ENCODE assay signal across 11 cellular contexts in the genomic region with DNA sequence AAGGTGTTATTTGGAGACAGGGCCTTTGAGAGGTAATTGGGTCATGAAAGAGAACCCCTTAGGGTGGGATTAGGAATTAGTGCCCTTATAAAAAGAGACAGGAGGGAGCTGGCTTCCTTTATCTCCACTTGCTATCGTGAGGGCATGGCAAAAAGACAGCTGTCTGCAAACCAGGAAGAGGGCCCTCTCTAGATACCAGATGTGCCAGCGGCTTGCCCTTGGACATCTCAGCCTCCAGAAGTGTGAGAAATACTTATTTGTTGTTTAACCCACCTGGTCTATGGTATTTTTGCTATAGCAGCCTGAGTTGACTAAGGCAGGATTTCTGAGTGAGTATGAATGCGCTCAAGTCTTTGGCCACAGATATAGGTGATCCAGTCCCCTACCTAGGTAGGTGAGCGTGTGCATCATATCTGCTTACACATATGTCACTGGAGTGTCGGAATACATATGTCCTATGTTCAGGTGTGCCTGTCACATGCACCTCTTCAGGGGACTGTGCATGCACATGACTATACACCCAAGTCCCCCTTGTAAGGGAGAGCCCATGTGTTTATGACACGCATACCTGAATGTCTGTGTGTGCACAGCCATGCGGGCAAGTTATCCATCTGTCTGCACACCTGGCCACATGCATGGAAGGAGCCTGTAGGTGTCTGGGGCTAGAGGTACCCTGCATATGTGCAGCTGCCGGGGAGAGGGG. TPM values are rescaled to one million over a fixed set of nuclear protein-coding genes. Genes with fewer than 3 reads are reported as not detected.
A peak's percentile ranks its signal among the peaks of the same experiment; 100 is the strongest.
DNase-seq lines count a peak whose midpoint lies in the region; ATAC-seq, FAIRE-seq and TF ChIP-seq lines count a peak whose summit lies in the region.
"Had no signal": no experiment of that assay in that cellular context is flagged by ENCODE, and none has a peak within 500 bp of the region (broad histone marks: within the 10 kb centered on the region; RNA-seq: fewer than 3 reads in every experiment).

No MANE protein-coding gene starts in this region.

- H3K9me3 ChIP-seq in liver (ENCODE audit: control insufficient read depth in 4 of 4, low read length in 3 of 4) (no peaks in the 10 kb centered on the region), HepG2 (ENCODE audit: low read length) (no peaks in the 10 kb centered on the region), PC-3 (ENCODE audit: low read length) (no peaks in the 10 kb centered on the region), duodenal mucosa (ENCODE audit: control insufficient read depth in 1 of 2, low read length in 2 of 2) (no peaks in the 10 kb centered on the region), upper lobe of left lung (no peaks in the 10 kb centered on the region)
- H3K9me3 ChIP-seq: testis had no signal

- TF ChIP-seq POLR2A in HepG2 (IDR thresholded peaks at IDR 0.05; ENCODE audit: insufficient read depth in 1 of 2, low read depth in 2 of 2, low read length in 2 of 2), result no peak
- TF ChIP-seq POLR2A in upper lobe of left lung (IDR thresholded peaks at IDR 0.05), result no peak

- H4K20me1 ChIP-seq in HepG2 (ENCODE audit: insufficient read depth, low read length), result no peaks in the 10 kb centered on the region
- no peaks in the 10 kb centered on the region for H4K20me1 ChIP-seq in PC-3 (ENCODE audit: low read length)

- in situ Hi-C loops in HepG2 (cut with HindIII; ENCODE audit: extremely low pct_ligation_motif_present, low pct_unique_long_range_greater_than_20kb), result loop anchor here (25.0 kb wide), 1 partner anchor 820 kb away; a partner anchor contains a TSS

- no peaks in the 10 kb centered on the region for H3K9me2 ChIP-seq in PC-3 (replicated peaks; ENCODE audit: low read length)

- no peak for TF ChIP-seq CTCF in liver (IDR thresholded peaks at IDR 0.05; ENCODE audit: low read depth, low read length, missing input control)
- TF ChIP-seq CTCF in HepG2 (CRISPR knock-in tag; IDR thresholded peaks at IDR 0.05), result no peak
- TF ChIP-seq CTCF in PC-3 (conservative IDR thresholded peaks at IDR 0.05; ENCODE audit: low read depth, low read length), result no peak
- no peak for TF ChIP-seq CTCF in upper lobe of left lung (IDR thresholded peaks at IDR 0.05)

- BruUV-seq in HepG2 (replicated peaks; lab: Mats Ljungman, UMichigan) (no TSS peak), PC-3 (replicated peaks; lab: Mats Ljungman, UMichigan) (no TSS peak)

- no peak for ATAC-seq in HepG2
- ATAC-seq in PC-3, result no peak
- ATAC-seq in upper lobe of left lung (ENCODE audit: low FRiP score in 2 of 2), result no peak
- ATAC-seq in GM18909 (IDR thresholded peaks at IDR 0.05; ENCODE audit: poor library complexity, unreplicated experiment), result no peak

- FAIRE-seq in HepG2 (lab: Jason Lieb, UNC), result no peak

- TF ChIP-seq RAD21 in liver (IDR thresholded peaks at IDR 0.05), result no peak
- TF ChIP-seq RAD21 in HepG2 (CRISPR knock-in tag; IDR thresholded peaks at IDR 0.05), result no peak

- intact Hi-C loops in HepG2 (cut with micrococcal nuclease; ENCODE audit: unreplicated experiment) (no loop called here), PC-3 (cut with micrococcal nuclease) (no loop called here)

- TF ChIP-seq EP300 in HepG2 (IDR thresholded peaks at IDR 0.05; ENCODE audit: low read depth in 2 of 2, low read length in 2 of 2), result no peak
- no peak for TF ChIP-seq EP300 in HepG2 (CRISPR knock-in tag; IDR thresholded peaks at IDR 0.05; ENCODE audit: borderline replicate concordance)
- no peak for TF ChIP-seq EP300 in upper lobe of left lung (IDR thresholded peaks at IDR 0.05)

- H3K4me1 ChIP-seq in liver (ENCODE audit: control insufficient read depth in 4 of 4, insufficient read depth in 4 of 4, low read length in 3 of 4), result peaks cover 22 to 76% (median 61%) of the 10 kb centered on the region in 4 donors
- peaks cover 97% of the 10 kb centered on the region for H3K4me1 ChIP-seq in HepG2 (ENCODE audit: insufficient read depth, low read length)
- peaks cover 19% of the 10 kb centered on the region for H3K4me1 ChIP-seq in PC-3 (ENCODE audit: insufficient read depth, low read length)
- peaks cover 31 to 53% of the 10 kb centered on the region in 2 donors for H3K4me1 ChIP-seq in duodenal mucosa (ENCODE audit: control insufficient read depth in 1 of 2, insufficient read depth in 2 of 2, low read length in 2 of 2)
- H3K4me1 ChIP-seq in upper lobe of left lung, result peaks cover 17 to 36% (median 27%) of the 10 kb centered on the region in 4 donors
- H3K4me1 ChIP-seq: testis had no signal

- H3K4me3 ChIP-seq in liver (ENCODE audit: low read depth in 1 of 3, low read length in 3 of 3) (peak overlapping the region in 2 of 3 donors; percentile 56 to 81), HepG2 (replicated peaks in 1 of 3; ENCODE audit: insufficient read depth in 1 of 3, low read depth in 2 of 3, low read length in 3 of 3) (no peak overlapping the region), PC-3 (ENCODE audit: low read length) (peak overlapping the region; percentile 73; the same call in 1 of the 2 replicates), duodenal mucosa (ENCODE audit: low read depth in 1 of 2, low read length in 2 of 2) (peak overlapping the region; percentile 69 to 83), upper lobe of left lung (no peak overlapping the region)
- H3K4me3 ChIP-seq: testis had no signal

- H3K9ac ChIP-seq in liver (ENCODE audit: low read depth in 1 of 2, low read length in 2 of 2) (no peak overlapping the region), HepG2 (ENCODE audit: insufficient read depth, low read depth, low read length) (no peak overlapping the region), PC-3 (ENCODE audit: low read length) (no peak overlapping the region), duodenal mucosa (ENCODE audit: low read depth in 1 of 2, low read length in 2 of 2) (peak overlapping the region in 1 of 2 donors; percentile 39)

- H3K27ac ChIP-seq in liver (ENCODE audit: low read depth in 1 of 2, low read length in 2 of 2), result peak overlapping the region; percentile 77 to 92
- H3K27ac ChIP-seq in HepG2 (ENCODE audit: extremely low read length, insufficient read depth, low read length), result no peak overlapping the region
- H3K27ac ChIP-seq in PC-3 (ENCODE audit: low read length), result no peak overlapping the region
- H3K27ac ChIP-seq in duodenal mucosa (ENCODE audit: low read depth, low read length), result no peak overlapping the region
- peak overlapping the region in 3 of 4 donors; percentile 77 to 85 (median 81) for H3K27ac ChIP-seq in upper lobe of left lung
- H3K27ac ChIP-seq: testis had no signal

- H2AFZ ChIP-seq in HepG2 (ENCODE audit: low read length), result no peak overlapping the region
- peak overlapping the region; percentile 92; the same call in 1 of the 2 replicates for H2AFZ ChIP-seq in PC-3 (ENCODE audit: low read length)

- 81% methylated on average over 8 of the region's 8 CpGs for WGBS in liver
- WGBS in HepG2 (ENCODE audit: low lambda C conversion rate), result 73% methylated on average over 8 of the region's 8 CpGs
- WGBS in upper lobe of left lung, 2 donors, result 80 to 97% methylated on average over 5 to 8 of the region's 8 CpGs

- H3K79me2 ChIP-seq in HepG2 (ENCODE audit: insufficient read depth, low read length) (no peaks in the 10 kb centered on the region), PC-3 (ENCODE audit: low read length) (no peaks in the 10 kb centered on the region)

- H3F3A ChIP-seq in PC-3 (ENCODE audit: low read length, unreplicated experiment), result no peaks in the 10 kb centered on the region

- H3K27me3 ChIP-seq in liver (ENCODE audit: control insufficient read depth in 4 of 4, insufficient read depth in 4 of 4, low read length in 3 of 4), result no peaks in the 10 kb centered on the region
- H3K27me3 ChIP-seq in HepG2 (ENCODE audit: control insufficient read depth in 1 of 2, insufficient read depth in 2 of 2, low read length in 2 of 2), result peaks cover 0 to 16% of the 10 kb centered on the region in 2 experiments; a peak in 4 of 5 replicates
- H3K27me3 ChIP-seq in PC-3 (ENCODE audit: low read length), result no peaks in the 10 kb centered on the region
- H3K27me3 ChIP-seq in duodenal mucosa (ENCODE audit: control insufficient read depth in 1 of 2, insufficient read depth in 2 of 2, low read length in 2 of 2), result no peaks in the 10 kb centered on the region
- no peaks in the 10 kb centered on the region for H3K27me3 ChIP-seq in upper lobe of left lung
- H3K27me3 ChIP-seq: testis had no signal

- POLR2A ChIA-PET in HepG2 (lab: Yijun Ruan, JAX), result interaction anchor here (1.6 to 6.5 kb wide), 3 partner anchors 10 to 22 kb away, joined by 12 to 77 read pairs (median 50); no protein-coding TSS in a partner anchor
- POLR2A ChIA-PET in PC-3 (lab: Charles Lee; ENCODE audit: unreplicated experiment), result interaction anchor here (0.6 to 0.7 kb wide), 2 partner anchors 29 to 729 kb away, joined by 3 to 7 read pairs; no protein-coding TSS in a partner anchor

- CTCF ChIA-PET in HepG2 (lab: Yijun Ruan, JAX; ENCODE audit: low intra/inter-chr PET ratio, low total read pairs) (no interaction called here), PC-3 (lab: Charles Lee) (interaction anchor here (0.5 to 0.6 kb wide), 2 partner anchors 103 to 286 kb away, joined by 3 to 9 read pairs; no protein-coding TSS in a partner anchor)

- H3K4me2 ChIP-seq in HepG2 (ENCODE audit: low read depth, low read length) (no peak overlapping the region), PC-3 (ENCODE audit: low read length) (peak overlapping the region; percentile 87; the same call in 1 of the 2 replicates)

- no peaks in the 10 kb centered on the region for H3K36me3 ChIP-seq in liver (ENCODE audit: control insufficient read depth in 4 of 4, insufficient read depth in 3 of 4, low read depth in 1 of 4, low read length in 3 of 4)
- no peaks in the 10 kb centered on the region for H3K36me3 ChIP-seq in HepG2 (replicated peaks in 1 of 2; ENCODE audit: control insufficient read depth in 1 of 2, insufficient read depth in 2 of 2, low read length in 2 of 2)
- no peaks in the 10 kb centered on the region for H3K36me3 ChIP-seq in PC-3 (ENCODE audit: low read depth, low read length)
- no peaks in the 10 kb centered on the region for H3K36me3 ChIP-seq in duodenal mucosa (ENCODE audit: control insufficient read depth in 1 of 2, insufficient read depth in 2 of 2, low read length in 2 of 2)
- no peaks in the 10 kb centered on the region for H3K36me3 ChIP-seq in upper lobe of left lung

- DNase-seq in HepG2 (ENCODE audit: low spot score) (no peak), PC-3 (no peak), upper lobe of left lung (no peak), NCI-H1048 (lab: John Stamatoyannopoulos, UW) (no peak), amygdala (lab: John Stamatoyannopoulos, UW) (no peak)
- DNase-seq: NCI-H1105, testis had no signal

RNA-seq across cellular contexts. Expression of a gene that starts 0.8 kb away (rescaled TPM):
- 10 to 100 TPM; 10.2 to 53.8 TPM for total RNA-seq in liver
- 10 to 100 TPM; 30.7 to 35.8 TPM for polyA plus RNA-seq in liver
- 10.7 and 11.1 TPM in 2 replicates for total RNA-seq in HepG2 (2016; rRNA removed; fragmentation: Illumina TruSeq; extraction: Trizol)
- 15.3 and 15.8 TPM in 2 replicates for total RNA-seq in HepG2 (2016; cell fraction: cytosol; rRNA removed; fragmentation: Illumina TruSeq; extraction: Trizol; ENCODE audit: low read depth)
- total RNA-seq in HepG2 (2016; cell fraction: insoluble cytoplasmic fraction; rRNA removed; fragmentation: Illumina TruSeq; extraction: Trizol), result 7.2 and 12.8 TPM in 2 replicates
- total RNA-seq in HepG2 (2016; cell fraction: membrane; rRNA removed; fragmentation: Illumina TruSeq; extraction: Trizol), result 15.5 and 16.6 TPM in 2 replicates
- 7.6 and 9.6 TPM in 2 replicates for total RNA-seq in HepG2 (2016; cell fraction: nucleus; rRNA removed; fragmentation: Illumina TruSeq; extraction: Trizol)
- 17.2 and 27.9 TPM in 2 replicates for polyA plus RNA-seq in HepG2 (2011; rRNA removed)
- 20.3 and 35.1 TPM in 2 replicates for polyA plus RNA-seq in HepG2 (2011; cell fraction: cytosol; rRNA removed)
- 48.0 and 49.7 TPM in 2 replicates for polyA plus RNA-seq in HepG2 (2011; cell fraction: nucleus; rRNA removed)
- 9.3 and 16.2 TPM in 2 replicates for polyA plus RNA-seq in HepG2 (2012)
- polyA plus RNA-seq in HepG2 (2016; cell fraction: cytosol; fragmentation: Illumina TruSeq; extraction: Trizol; ENCODE audit: low read depth), result 11.0 and 13.5 TPM in 2 replicates
- 14.8 and 16.5 TPM in 2 replicates for polyA plus RNA-seq in HepG2 (2016; cell fraction: insoluble cytoplasmic fraction; fragmentation: Illumina TruSeq; extraction: Trizol; ENCODE audit: low read depth)
- 11.0 and 11.4 TPM in 2 replicates for polyA plus RNA-seq in HepG2 (2016; cell fraction: membrane; fragmentation: Illumina TruSeq; extraction: Trizol; ENCODE audit: low read depth)
- polyA plus RNA-seq in HepG2 (2016; cell fraction: nucleus; fragmentation: Illumina TruSeq; extraction: Trizol; ENCODE audit: insufficient read depth, low read depth), result 19.6 TPM in 2 replicates
- 0.82 and 20.7 TPM in 2 replicates for polyA minus RNA-seq in HepG2 (2011; rRNA and poly(A)+ RNA removed; ENCODE audit: low replicate concordance)
- polyA minus RNA-seq in HepG2 (2011; cell fraction: cytosol; rRNA and poly(A)+ RNA removed), result 7.2 and 9.7 TPM in 2 replicates
- 10.6 and 12.8 TPM in 2 replicates for polyA minus RNA-seq in HepG2 (2011; cell fraction: nucleus; rRNA and poly(A)+ RNA removed)
- total RNA-seq in PC-3 (2014; rRNA removed), result 32.3 TPM in 2 replicates
- 10 to 100 TPM; 11.9 to 39.1 (median 26.6) TPM for total RNA-seq in upper lobe of left lung

RNA-seq across cellular contexts. Expression of a gene that starts 5.4 kb away (rescaled TPM):
- total RNA-seq in liver (100 to 1,000 TPM; 279 to 478 TPM), HepG2 (2016; rRNA removed; fragmentation: Illumina TruSeq; extraction: Trizol) (94.5 and 191 TPM in 2 replicates), PC-3 (2014; rRNA removed) (310 and 369 TPM in 2 replicates), upper lobe of left lung (100 to 1,000 TPM; 134 to 263 (median 177) TPM)
- polyA plus RNA-seq in liver (100 to 1,000 TPM; 243 to 449 TPM), HepG2 (2011; rRNA removed) (193 and 197 TPM in 2 replicates)
- 72.5 and 74.4 TPM in 2 replicates for total RNA-seq in HepG2 (2016; cell fraction: cytosol; rRNA removed; fragmentation: Illumina TruSeq; extraction: Trizol; ENCODE audit: low read depth)
- total RNA-seq in HepG2 (2016; cell fraction: insoluble cytoplasmic fraction; rRNA removed; fragmentation: Illumina TruSeq; extraction: Trizol), result 86.8 and 210 TPM in 2 replicates
- total RNA-seq in HepG2 (2016; cell fraction: membrane; rRNA removed; fragmentation: Illumina TruSeq; extraction: Trizol), result 109 and 128 TPM in 2 replicates
- 152 and 179 TPM in 2 replicates for total RNA-seq in HepG2 (2016; cell fraction: nucleus; rRNA removed; fragmentation: Illumina TruSeq; extraction: Trizol)
- polyA plus RNA-seq in HepG2 (2011; cell fraction: cytosol; rRNA removed), result 220 and 352 TPM in 2 replicates
- 256 and 281 TPM in 2 replicates for polyA plus RNA-seq in HepG2 (2011; cell fraction: nucleus; rRNA removed)
- 71.8 and 108 TPM in 2 replicates for polyA plus RNA-seq in HepG2 (2012)
- 82.2 and 93.0 TPM in 2 replicates for polyA plus RNA-seq in HepG2 (2016; cell fraction: cytosol; fragmentation: Illumina TruSeq; extraction: Trizol; ENCODE audit: low read depth)
- 90.8 and 112 TPM in 2 replicates for polyA plus RNA-seq in HepG2 (2016; cell fraction: insoluble cytoplasmic fraction; fragmentation: Illumina TruSeq; extraction: Trizol; ENCODE audit: low read depth)
- 103 and 135 TPM in 2 replicates for polyA plus RNA-seq in HepG2 (2016; cell fraction: membrane; fragmentation: Illumina TruSeq; extraction: Trizol; ENCODE audit: low read depth)
- polyA plus RNA-seq in HepG2 (2016; cell fraction: nucleus; fragmentation: Illumina TruSeq; extraction: Trizol; ENCODE audit: insufficient read depth, low read depth), result 241 and 283 TPM in 2 replicates
- polyA minus RNA-seq in HepG2 (2011; rRNA and poly(A)+ RNA removed; ENCODE audit: low replicate concordance), result 353 and 575 TPM in 2 replicates
- polyA minus RNA-seq in HepG2 (2011; cell fraction: cytosol; rRNA and poly(A)+ RNA removed), result 147 and 182 TPM in 2 replicates
- 87.0 and 96.2 TPM in 2 replicates for polyA minus RNA-seq in HepG2 (2011; cell fraction: nucleus; rRNA and poly(A)+ RNA removed)

RNA-seq across cellular contexts. Expression of a gene that starts 27.3 kb away (rescaled TPM):
- total RNA-seq in liver (1 to 10 TPM in 1 of 2 donors, under 1 TPM in 1; 0.23 to 1.0 TPM), HepG2 (2016; rRNA removed; fragmentation: Illumina TruSeq; extraction: Trizol) (0.20 TPM in 1 of 2 replicates, not detected in the other), PC-3 (2014; rRNA removed) (0.07 and 0.12 TPM in 2 replicates), upper lobe of left lung (not detected)
- polyA plus RNA-seq in liver (under 1 TPM; 0.33 to 0.60 TPM), HepG2 (2011; rRNA removed) (0.03 TPM in 2 replicates)
- not detected in 2 replicates for total RNA-seq in HepG2 (2016; cell fraction: cytosol; rRNA removed; fragmentation: Illumina TruSeq; extraction: Trizol; ENCODE audit: low read depth)
- not detected in 2 replicates for total RNA-seq in HepG2 (2016; cell fraction: insoluble cytoplasmic fraction; rRNA removed; fragmentation: Illumina TruSeq; extraction: Trizol)
- total RNA-seq in HepG2 (2016; cell fraction: membrane; rRNA removed; fragmentation: Illumina TruSeq; extraction: Trizol), result not detected in 2 replicates
- not detected in 2 replicates for total RNA-seq in HepG2 (2016; cell fraction: nucleus; rRNA removed; fragmentation: Illumina TruSeq; extraction: Trizol)
- polyA plus RNA-seq in HepG2 (2011; cell fraction: cytosol; rRNA removed), result 0.03 TPM in 1 of 2 replicates, not detected in the other
- polyA plus RNA-seq in HepG2 (2011; cell fraction: nucleus; rRNA removed), result 0.21 and 0.24 TPM in 2 replicates
- polyA plus RNA-seq in HepG2 (2012), result not detected in 2 replicates
- not detected in 2 replicates for polyA plus RNA-seq in HepG2 (2016; cell fraction: cytosol; fragmentation: Illumina TruSeq; extraction: Trizol; ENCODE audit: low read depth)
- polyA plus RNA-seq in HepG2 (2016; cell fraction: insoluble cytoplasmic fraction; fragmentation: Illumina TruSeq; extraction: Trizol; ENCODE audit: low read depth), result not detected in 2 replicates
- not detected in 2 replicates for polyA plus RNA-seq in HepG2 (2016; cell fraction: membrane; fragmentation: Illumina TruSeq; extraction: Trizol; ENCODE audit: low read depth)
- polyA plus RNA-seq in HepG2 (2016; cell fraction: nucleus; fragmentation: Illumina TruSeq; extraction: Trizol; ENCODE audit: insufficient read depth, low read depth), result not detected in 2 replicates
- polyA minus RNA-seq in HepG2 (2011; rRNA and poly(A)+ RNA removed; ENCODE audit: low replicate concordance), result not detected in 2 replicates
- 1.4 TPM in 1 of 2 replicates, not detected in the other for polyA minus RNA-seq in HepG2 (2011; cell fraction: cytosol; rRNA and poly(A)+ RNA removed)
- not detected in 2 replicates for polyA minus RNA-seq in HepG2 (2011; cell fraction: nucleus; rRNA and poly(A)+ RNA removed)

RNA-seq across cellular contexts. Expression of a gene that starts 43.6 kb away (rescaled TPM):
- total RNA-seq in liver, result not detected
- not detected for polyA plus RNA-seq in liver
- not detected in 2 replicates for total RNA-seq in HepG2 (2016; rRNA removed; fragmentation: Illumina TruSeq; extraction: Trizol)
- not detected in 2 replicates for total RNA-seq in HepG2 (2016; cell fraction: cytosol; rRNA removed; fragmentation: Illumina TruSeq; extraction: Trizol; ENCODE audit: low read depth)
- not detected in 2 replicates for total RNA-seq in HepG2 (2016; cell fraction: insoluble cytoplasmic fraction; rRNA removed; fragmentation: Illumina TruSeq; extraction: Trizol)
- not detected in 2 replicates for total RNA-seq in HepG2 (2016; cell fraction: membrane; rRNA removed; fragmentation: Illumina TruSeq; extraction: Trizol)
- total RNA-seq in HepG2 (2016; cell fraction: nucleus; rRNA removed; fragmentation: Illumina TruSeq; extraction: Trizol), result not detected in 2 replicates
- not detected in 2 replicates for polyA plus RNA-seq in HepG2 (2011; rRNA removed)
- not detected in 2 replicates for polyA plus RNA-seq in HepG2 (2011; cell fraction: cytosol; rRNA removed)
- polyA plus RNA-seq in HepG2 (2011; cell fraction: nucleus; rRNA removed), result not detected in 2 replicates
- polyA plus RNA-seq in HepG2 (2012), result not detected in 2 replicates
- polyA plus RNA-seq in HepG2 (2016; cell fraction: cytosol; fragmentation: Illumina TruSeq; extraction: Trizol; ENCODE audit: low read depth), result not detected in 2 replicates
- polyA plus RNA-seq in HepG2 (2016; cell fraction: insoluble cytoplasmic fraction; fragmentation: Illumina TruSeq; extraction: Trizol; ENCODE audit: low read depth), result not detected in 2 replicates
- not detected in 2 replicates for polyA plus RNA-seq in HepG2 (2016; cell fraction: membrane; fragmentation: Illumina TruSeq; extraction: Trizol; ENCODE audit: low read depth)
- not detected in 2 replicates for polyA plus RNA-seq in HepG2 (2016; cell fraction: nucleus; fragmentation: Illumina TruSeq; extraction: Trizol; ENCODE audit: insufficient read depth, low read depth)
- not detected in 2 replicates for polyA minus RNA-seq in HepG2 (2011; rRNA and poly(A)+ RNA removed; ENCODE audit: low replicate concordance)
- not detected in 2 replicates for polyA minus RNA-seq in HepG2 (2011; cell fraction: cytosol; rRNA and poly(A)+ RNA removed)
- polyA minus RNA-seq in HepG2 (2011; cell fraction: nucleus; rRNA and poly(A)+ RNA removed), result not detected in 2 replicates
- total RNA-seq in PC-3 (2014; rRNA removed), result not detected in 2 replicates
- not detected for total RNA-seq in upper lobe of left lung
- total RNA-seq: esophagus mucosa had no signal

RNA-seq across cellular contexts. Expression of a gene that starts 45.2 kb away (rescaled TPM):
- 10 to 100 TPM in 1 of 2 donors, 1 to 10 TPM in 1; 6.0 to 36.8 TPM for total RNA-seq in liver
- polyA plus RNA-seq in liver, result 1 to 10 TPM; 1.9 to 8.0 TPM
- total RNA-seq in HepG2 (2016; rRNA removed; fragmentation: Illumina TruSeq; extraction: Trizol), result 9.9 and 12.8 TPM in 2 replicates
- total RNA-seq in HepG2 (2016; cell fraction: cytosol; rRNA removed; fragmentation: Illumina TruSeq; extraction: Trizol; ENCODE audit: low read depth), result 6.1 and 6.8 TPM in 2 replicates
- total RNA-seq in HepG2 (2016; cell fraction: insoluble cytoplasmic fraction; rRNA removed; fragmentation: Illumina TruSeq; extraction: Trizol), result 11.7 and 11.8 TPM in 2 replicates
- total RNA-seq in HepG2 (2016; cell fraction: membrane; rRNA removed; fragmentation: Illumina TruSeq; extraction: Trizol), result 6.6 TPM in 2 replicates
- 10.4 and 14.3 TPM in 2 replicates for total RNA-seq in HepG2 (2016; cell fraction: nucleus; rRNA removed; fragmentation: Illumina TruSeq; extraction: Trizol)
- polyA plus RNA-seq in HepG2 (2011; rRNA removed), result 10.5 and 11.2 TPM in 2 replicates
- polyA plus RNA-seq in HepG2 (2011; cell fraction: cytosol; rRNA removed), result 6.0 and 15.2 TPM in 2 replicates
- polyA plus RNA-seq in HepG2 (2011; cell fraction: nucleus; rRNA removed), result 68.6 and 87.5 TPM in 2 replicates
- 4.6 and 6.6 TPM in 2 replicates for polyA plus RNA-seq in HepG2 (2012)
- polyA plus RNA-seq in HepG2 (2016; cell fraction: cytosol; fragmentation: Illumina TruSeq; extraction: Trizol; ENCODE audit: low read depth), result 4.5 and 5.4 TPM in 2 replicates
- 8.2 and 10.7 TPM in 2 replicates for polyA plus RNA-seq in HepG2 (2016; cell fraction: insoluble cytoplasmic fraction; fragmentation: Illumina TruSeq; extraction: Trizol; ENCODE audit: low read depth)
- polyA plus RNA-seq in HepG2 (2016; cell fraction: membrane; fragmentation: Illumina TruSeq; extraction: Trizol; ENCODE audit: low read depth), result 5.8 and 5.9 TPM in 2 replicates
- polyA plus RNA-seq in HepG2 (2016; cell fraction: nucleus; fragmentation: Illumina TruSeq; extraction: Trizol; ENCODE audit: insufficient read depth, low read depth), result 28.9 and 39.4 TPM in 2 replicates
- 8.1 and 15.6 TPM in 2 replicates for polyA minus RNA-seq in HepG2 (2011; rRNA and poly(A)+ RNA removed; ENCODE audit: low replicate concordance)
- polyA minus RNA-seq in HepG2 (2011; cell fraction: cytosol; rRNA and poly(A)+ RNA removed), result 4.1 and 5.1 TPM in 2 replicates
- 8.7 and 9.7 TPM in 2 replicates for polyA minus RNA-seq in HepG2 (2011; cell fraction: nucleus; rRNA and poly(A)+ RNA removed)
- total RNA-seq in PC-3 (2014; rRNA removed), result 45.7 and 55.1 TPM in 2 replicates
- 10 to 100 TPM in 4 of 6 donors, 1 to 10 TPM in 2; 8.8 to 29.5 (median 13.6) TPM for total RNA-seq in upper lobe of left lung

Comparison
In these comparisons a context has a peak if more than half of its experiments do, and no peak if none do; other contexts are left out.
1. H3K27ac ChIP-seq: peak in liver (2 of 2) and upper lobe of left lung (3 of 4); none in HepG2 (single experiment), PC-3 (single experiment) and duodenal mucosa (single experiment).
2. H3K4me3 ChIP-seq: peak in liver (2 of 3), PC-3 (single experiment) and duodenal mucosa (2 of 2); none in HepG2 (0 of 3) and upper lobe of left lung (0 of 4).